Comparison of ENCODE assay signal across 8 cellular contexts in the genomic region with DNA sequence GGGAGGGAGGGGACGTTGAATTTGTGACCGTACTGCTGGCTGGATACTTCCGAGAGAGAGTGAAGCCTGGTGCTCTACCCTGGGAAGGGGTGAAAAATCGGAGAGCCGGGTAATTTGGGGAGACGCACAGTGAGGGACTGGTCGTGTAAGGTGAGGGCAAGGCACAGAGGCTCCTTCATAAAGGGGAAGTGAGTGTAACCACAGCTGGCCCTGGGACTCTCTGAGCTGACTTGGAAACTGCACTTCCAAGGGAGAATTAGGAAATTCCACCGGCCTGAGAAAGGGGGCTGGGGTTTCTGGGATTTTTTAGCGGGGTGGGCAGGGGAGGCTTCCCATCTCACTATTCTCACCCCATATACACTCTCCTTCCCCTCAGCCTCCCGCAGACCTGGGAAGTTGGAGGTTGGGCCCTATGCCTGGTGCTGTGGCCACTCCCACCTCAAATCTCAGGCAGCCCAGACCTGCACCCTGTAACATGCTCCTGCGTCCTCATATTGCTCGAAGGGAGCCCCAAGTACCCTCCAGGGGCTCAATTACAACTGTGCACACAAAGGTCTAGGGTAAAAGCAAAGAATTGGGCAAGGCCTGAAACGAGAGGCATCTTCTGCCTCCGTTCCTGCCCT.
DNase-seq lines count a peak whose midpoint lies in the region; ATAC-seq and TF ChIP-seq lines count a peak whose summit lies in the region.

No MANE protein-coding gene starts in this region.

- no peak for DNase-seq in SK-N-SH
- DNase-seq in MCF 10A (ENCODE audit: unreplicated experiment): peak; percentile 49
- no peak for DNase-seq in left lobe of liver (ENCODE audit: low spot score)
- no peak for DNase-seq in 8988T
- DNase-seq in NCI-H446 (lab: John Stamatoyannopoulos, UW): no peak

- ATAC-seq in SK-N-SH treated with all-trans-retinoic acid at 6 μM for 48 hours (no peak), left lobe of liver (peak; percentile 32), GM21390 (IDR thresholded peaks at IDR 0.05; ENCODE audit: unreplicated experiment) (no peak)

- H3K4me1 Mint-ChIP-seq in MCF 10A (ENCODE audit: insufficient read depth, unreplicated experiment): peaks cover 54% of the 10 kb centered on the region

- peak overlapping the region; percentile 81 for H3K4me2 ChIP-seq in SK-N-SH

- POLR2A ChIA-PET in SK-N-SH (lab: Yijun Ruan, JAX) (no interaction called here), MCF 10A (lab: Yijun Ruan, JAX) (interaction anchor here (0.6 to 10.6 kb wide), 14 partner anchors 7 to 1266 kb away, joined by 3 to 163 read pairs (median 8); a partner anchor contains a TSS)

- TF ChIP-seq CTCF in SK-N-SH (IDR thresholded peaks at IDR 0.05): no peak
- TF ChIP-seq CTCF in MCF 10A (IDR thresholded peaks at IDR 0.05; ENCODE audit: unreplicated experiment): no peak

- peak overlapping the region; percentile 53 to 66; a peak in 3 of 4 replicates for H3K4me3 ChIP-seq in SK-N-SH (ENCODE audit: low read depth in 2 of 2, low read length in 1 of 2)
- H3K4me3 ChIP-seq in thymus (ENCODE audit: low read length): peak overlapping the region; percentile 50

- H3K4me1 ChIP-seq in SK-N-SH (ENCODE audit: control insufficient read depth in 1 of 2, insufficient read depth in 2 of 2, low read depth in 1 of 2, low read length in 1 of 2): peaks cover 25 to 54% of the 10 kb centered on the region in 2 experiments; a peak in 3 of 4 replicates
- H3K4me1 ChIP-seq in thymus (ENCODE audit: control insufficient read depth, insufficient read depth, low read length): no peaks in the 10 kb centered on the region

- H2AFZ ChIP-seq in SK-N-SH (ENCODE audit: low read depth): no peak overlapping the region

- no peaks in the 10 kb centered on the region for H3K9me2 ChIP-seq in SK-N-SH

- peak overlapping the region; percentile 91 for H3K4me3 Mint-ChIP-seq in MCF 10A (ENCODE audit: unreplicated experiment)

- no peak for TF ChIP-seq RAD21 in SK-N-SH (IDR thresholded peaks at IDR 0.05; ENCODE audit: low read length)

- no peak for TF ChIP-seq EP300 in SK-N-SH (IDR thresholded peaks at IDR 0.05; ENCODE audit: borderline replicate concordance in 1 of 2, low read depth in 1 of 2, low read length in 1 of 2)

- no TSS peak for BruUV-seq in MCF 10A (replicated peaks; lab: Mats Ljungman, UMichigan)

- H3K27ac ChIP-seq in SK-N-SH (ENCODE audit: low read depth in 2 of 2, low read length in 1 of 2) (peak overlapping the region in 1 of 2 experiments; percentile 98; a peak in 2 of 4 replicates), thymus (ENCODE audit: low read depth) (no peak overlapping the region)

- intact Hi-C loops in MCF 10A (cut with micrococcal nuclease): loop anchor here (1.0 kb wide), 1 partner anchor 53 kb away; no protein-coding TSS in a partner anchor

- H3F3A ChIP-seq in SK-N-SH (replicated peaks; ENCODE audit: insufficient read depth): peaks cover 50% of the 10 kb centered on the region

- H3K9ac ChIP-seq in SK-N-SH: peak overlapping the region; percentile 84

- H3K9me3 ChIP-seq in SK-N-SH (no peaks in the 10 kb centered on the region), thymus (ENCODE audit: control insufficient read depth) (no peaks in the 10 kb centered on the region)

- peak overlapping the region; percentile 87 for H3K27ac Mint-ChIP-seq in MCF 10A (ENCODE audit: low read depth, unreplicated experiment)

- peaks cover 6% of the 10 kb centered on the region for H3K36me3 Mint-ChIP-seq in MCF 10A (ENCODE audit: insufficient read depth, unreplicated experiment)

- H3K9me3 Mint-ChIP-seq in MCF 10A (ENCODE audit: unreplicated experiment): no peaks in the 10 kb centered on the region

- no peaks in the 10 kb centered on the region; the same call in 1 of the 2 replicates for H4K20me1 ChIP-seq in SK-N-SH (ENCODE audit: insufficient read depth)

- 83% methylated on average over 12 of the region's 14 CpGs for WGBS in SK-N-SH (ENCODE audit: low lambda C conversion rate)
- 12% methylated on average over 14 of the region's 14 CpGs for WGBS in thymus

- peaks cover 100% of the 10 kb centered on the region for H3K79me2 ChIP-seq in SK-N-SH (ENCODE audit: insufficient read depth)

- H3K27me3 ChIP-seq in SK-N-SH (ENCODE audit: insufficient read depth): no peaks in the 10 kb centered on the region
- peaks cover 19% of the 10 kb centered on the region for H3K27me3 ChIP-seq in thymus (ENCODE audit: control insufficient read depth, insufficient read depth)

- CTCF ChIA-PET in SK-N-SH (lab: Yijun Ruan, JAX): interaction anchor here (0.6 to 2.3 kb wide), 5 partner anchors 18 to 89 kb away, joined by 3 to 14 read pairs (median 6); a partner anchor contains a TSS
- CTCF ChIA-PET in MCF 10A (lab: Yijun Ruan, JAX): interaction anchor here (0.9 to 19.7 kb wide), 12 partner anchors 8 to 395 kb away, joined by 3 to 332 read pairs (median 6); no protein-coding TSS in a partner anchor

- H3K36me3 ChIP-seq in SK-N-SH (replicated peaks in 1 of 2; ENCODE audit: control insufficient read depth in 1 of 2, insufficient read depth in 2 of 2, low read length in 1 of 2) (peaks cover 2 to 27% of the 10 kb centered on the region in 2 experiments), thymus (ENCODE audit: control insufficient read depth, insufficient read depth) (no peaks in the 10 kb centered on the region)

- H3K27me3 Mint-ChIP-seq in MCF 10A (ENCODE audit: insufficient read depth, unreplicated experiment): no peaks in the 10 kb centered on the region

TF ChIP-seq in SK-N-SH, 30 proteins besides CTCF, POLR2A, EP300 and RAD21 (continues in another document):
- TF ChIP-seq GATA2 (CRISPR knock-in tag; IDR thresholded peaks at IDR 0.05) (no peak), SMC3 (IDR thresholded peaks at IDR 0.05; ENCODE audit: low read depth, low read length) (no peak), NFIC (IDR thresholded peaks at IDR 0.05; ENCODE audit: borderline replicate concordance) (no peak), FOSL2 (IDR thresholded peaks at IDR 0.05; ENCODE audit: borderline replicate concordance, low read depth) (no peak), RCOR1 (IDR thresholded peaks at IDR 0.05; ENCODE audit: low read length) (no peak), POLR2AphosphoS5 (IDR thresholded peaks at IDR 0.05; ENCODE audit: low read depth, low read length) (no peak)
- TF ChIP-seq, protein P1, sequence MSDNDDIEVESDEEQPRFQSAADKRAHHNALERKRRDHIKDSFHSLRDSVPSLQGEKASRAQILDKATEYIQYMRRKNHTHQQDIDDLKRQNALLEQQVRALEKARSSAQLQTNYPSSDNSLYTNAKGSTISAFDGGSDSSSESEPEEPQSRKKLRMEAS (IDR thresholded peaks at IDR 0.05; ENCODE audit: low read depth): no peak
- TF ChIP-seq, protein P2, sequence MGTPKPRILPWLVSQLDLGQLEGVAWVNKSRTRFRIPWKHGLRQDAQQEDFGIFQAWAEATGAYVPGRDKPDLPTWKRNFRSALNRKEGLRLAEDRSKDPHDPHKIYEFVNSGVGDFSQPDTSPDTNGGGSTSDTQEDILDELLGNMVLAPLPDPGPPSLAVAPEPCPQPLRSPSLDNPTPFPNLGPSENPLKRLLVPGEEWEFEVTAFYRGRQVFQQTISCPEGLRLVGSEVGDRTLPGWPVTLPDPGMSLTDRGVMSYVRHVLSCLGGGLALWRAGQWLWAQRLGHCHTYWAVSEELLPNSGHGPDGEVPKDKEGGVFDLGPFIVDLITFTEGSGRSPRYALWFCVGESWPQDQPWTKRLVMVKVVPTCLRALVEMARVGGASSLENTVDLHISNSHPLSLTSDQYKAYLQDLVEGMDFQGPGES (IDR thresholded peaks at IDR 0.05; ENCODE audit: low read depth, low read length): no peak

TF ChIP-seq in SK-N-SH treated with all-trans-retinoic acid at 6 μM for 48 hours, 23 proteins besides CTCF, POLR2A, EP300 and RAD21:
- TF ChIP-seq, protein P3, sequence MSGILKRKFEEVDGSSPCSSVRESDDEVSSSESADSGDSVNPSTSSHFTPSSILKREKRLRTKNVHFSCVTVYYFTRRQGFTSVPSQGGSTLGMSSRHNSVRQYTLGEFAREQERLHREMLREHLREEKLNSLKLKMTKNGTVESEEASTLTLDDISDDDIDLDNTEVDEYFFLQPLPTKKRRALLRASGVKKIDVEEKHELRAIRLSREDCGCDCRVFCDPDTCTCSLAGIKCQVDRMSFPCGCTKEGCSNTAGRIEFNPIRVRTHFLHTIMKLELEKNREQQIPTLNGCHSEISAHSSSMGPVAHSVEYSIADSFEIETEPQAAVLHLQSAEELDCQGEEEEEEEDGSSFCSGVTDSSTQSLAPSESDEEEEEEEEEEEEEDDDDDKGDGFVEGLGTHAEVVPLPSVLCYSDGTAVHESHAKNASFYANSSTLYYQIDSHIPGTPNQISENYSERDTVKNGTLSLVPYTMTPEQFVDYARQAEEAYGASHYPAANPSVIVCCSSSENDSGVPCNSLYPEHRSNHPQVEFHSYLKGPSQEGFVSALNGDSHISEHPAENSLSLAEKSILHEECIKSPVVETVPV (CRISPR knock-in tag; IDR thresholded peaks at IDR 0.05): no peak
- TF ChIP-seq ISL1 (CRISPR knock-in tag; IDR thresholded peaks at IDR 0.05): no peak
- TF ChIP-seq OSR1 (CRISPR knock-in tag; IDR thresholded peaks at IDR 0.05): no peak
- no peak for TF ChIP-seq CSDC2 (CRISPR knock-in tag; IDR thresholded peaks at IDR 0.05)
- TF ChIP-seq TOX (CRISPR knock-in tag; IDR thresholded peaks at IDR 0.05; ENCODE audit: borderline replicate concordance): no peak
- no peak for TF ChIP-seq RARB (CRISPR knock-in tag; IDR thresholded peaks at IDR 0.05)
- TF ChIP-seq BACH2 (CRISPR knock-in tag; IDR thresholded peaks at IDR 0.05; ENCODE audit: borderline replicate concordance): no peak
- no peak for TF ChIP-seq ZFP3 (CRISPR knock-in tag; IDR thresholded peaks at IDR 0.05)
- no peak for TF ChIP-seq ZNF8 (CRISPR knock-in tag; IDR thresholded peaks at IDR 0.05)
TF ChIP-seq in SK-N-SH treated with all-trans-retinoic acid at 6 μM for 48 hours: peak in this region for 0.
